9 cellular contexts compared by ENCODE assay signal in the genomic region with DNA sequence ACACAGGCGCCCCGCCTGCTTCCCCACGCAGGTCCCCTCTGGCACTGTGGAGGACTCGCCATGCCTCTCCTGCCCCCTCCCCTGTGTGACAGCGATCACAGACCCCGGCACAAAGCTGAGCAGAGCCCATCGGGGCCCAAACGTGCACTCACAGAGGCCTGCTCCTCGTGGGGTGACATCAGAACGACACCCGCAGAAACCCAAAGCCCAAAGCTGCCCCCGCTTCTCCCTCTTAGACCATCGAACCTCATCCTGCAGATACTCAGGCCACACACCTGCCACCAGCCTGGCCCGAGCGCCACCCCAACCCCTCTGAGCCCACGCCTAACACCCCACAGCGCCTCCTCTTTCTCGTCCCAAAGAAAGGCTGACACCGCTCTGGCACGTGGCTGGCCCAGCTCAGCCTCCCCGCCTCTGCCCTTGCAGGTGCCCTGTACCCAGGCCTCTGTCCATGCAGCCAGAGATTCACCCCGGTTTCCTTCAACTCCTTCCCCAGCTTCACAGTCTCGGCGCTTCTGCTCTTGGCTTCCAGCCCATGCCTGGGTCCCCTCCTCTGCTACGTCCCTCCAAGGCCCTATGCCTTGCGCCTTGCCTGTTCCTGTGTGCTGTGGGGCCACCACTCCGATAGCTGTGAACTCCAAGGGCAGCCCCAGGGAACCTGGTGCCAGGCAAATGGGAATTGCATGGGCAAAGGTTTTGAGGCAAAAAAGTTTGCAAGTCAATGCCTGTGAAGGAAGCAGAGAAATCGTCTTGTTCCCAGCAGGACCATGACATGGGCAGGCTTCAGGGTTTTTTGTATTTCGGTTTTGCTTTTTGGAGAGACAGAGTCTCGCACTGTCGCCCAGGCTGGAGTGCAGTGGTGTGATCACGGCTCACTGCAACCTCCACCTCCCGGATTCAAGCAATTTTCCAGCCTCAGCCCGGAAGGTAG. TPM values are rescaled to one million over a fixed set of nuclear protein-coding genes. Genes with fewer than 3 reads are reported as not detected.
A peak's percentile ranks its signal among the peaks of the same experiment; 100 is the strongest.
DNase-seq lines count a peak whose midpoint lies in the region; ATAC-seq lines count a peak whose summit lies in the region.
"Had no signal": no experiment of that assay in that cellular context is flagged by ENCODE, and none has a peak within 500 bp of the region (broad histone marks: within the 10 kb centered on the region; RNA-seq: fewer than 3 reads in every experiment).

No MANE protein-coding gene starts in this region.

- H3K27me3 Mint-ChIP-seq in activated CD4-positive, alpha-beta T cell treated with anti-CD3 and anti-CD28 coated beads, Interleukin-2, amount 10 ng/mL, durations not matched to agents 7 days and 5 days = peaks cover 23% of the 10 kb centered on the region
- peaks cover 2% of the 10 kb centered on the region for H3K27me3 Mint-ChIP-seq in activated naive CD8-positive, alpha-beta T cell
- peaks cover 10 to 20% (median 14%) of the 10 kb centered on the region in 3 donors for H3K27me3 Mint-ChIP-seq in immature natural killer cell (ENCODE audit: low read depth in 3 of 3)

- WGBS in thymus = 72% methylated on average over 34 of the region's 34 CpGs

- H3K36me3 Mint-ChIP-seq in activated CD4-positive, alpha-beta T cell treated with anti-CD3 and anti-CD28 coated beads, Interleukin-2, amount 10 ng/mL, durations not matched to agents 7 days and 5 days (ENCODE audit: low read depth) = peaks cover 9% of the 10 kb centered on the region
- H3K36me3 Mint-ChIP-seq in activated naive CD8-positive, alpha-beta T cell = no peaks in the 10 kb centered on the region
- no peaks in the 10 kb centered on the region for H3K36me3 Mint-ChIP-seq in immature natural killer cell

- peaks cover 39% of the 10 kb centered on the region for H3K4me1 Mint-ChIP-seq in activated CD4-positive, alpha-beta T cell treated with anti-CD3 and anti-CD28 coated beads, Interleukin-2, amount 10 ng/mL, durations not matched to agents 7 days and 5 days
- peaks cover 23% of the 10 kb centered on the region for H3K4me1 Mint-ChIP-seq in activated naive CD8-positive, alpha-beta T cell (ENCODE audit: low read depth)
- peaks cover 20 to 34% of the 10 kb centered on the region in 2 donors for H3K4me1 Mint-ChIP-seq in immature natural killer cell

- H3K4me3 ChIP-seq in thymus (ENCODE audit: low read length) = peak overlapping the region; percentile 53

- H3K4me3 Mint-ChIP-seq in activated CD4-positive, alpha-beta T cell treated with anti-CD3 and anti-CD28 coated beads, Interleukin-2, amount 10 ng/mL, durations not matched to agents 7 days and 5 days = peak overlapping the region; percentile 66
- peak overlapping the region; percentile 83 for H3K4me3 Mint-ChIP-seq in activated naive CD8-positive, alpha-beta T cell
- peak overlapping the region; percentile 73 to 86 (median 79) for H3K4me3 Mint-ChIP-seq in immature natural killer cell

- CTCF ChIA-PET in activated CD4-positive, alpha-beta T cell treated with anti-CD3 and anti-CD28 coated beads, Interleukin-2, amount 10 ng/mL, durations not matched to agents 7 days and 5 days (lab: Charles Lee) = interaction anchor here (0.8 to 1.1 kb wide), 3 partner anchors 28 to 60 kb away, joined by 3 read pairs; no protein-coding TSS in a partner anchor

- H3K9me3 Mint-ChIP-seq in activated CD4-positive, alpha-beta T cell treated with anti-CD3 and anti-CD28 coated beads, Interleukin-2, amount 10 ng/mL, durations not matched to agents 7 days and 5 days = no peaks in the 10 kb centered on the region
- no peaks in the 10 kb centered on the region for H3K9me3 Mint-ChIP-seq in activated naive CD8-positive, alpha-beta T cell (ENCODE audit: low read depth)
- H3K9me3 Mint-ChIP-seq in immature natural killer cell = no peaks in the 10 kb centered on the region

- no peaks in the 10 kb centered on the region for H3K9me3 ChIP-seq in thymus (ENCODE audit: control insufficient read depth)

- no peak for DNase-seq in activated CD4-positive, alpha-beta T cell treated with anti-CD3 and anti-CD28 coated beads, Interleukin-2, amount 10 ng/mL, durations not matched to agents 7 days and 5 days
- DNase-seq in activated CD4-positive, alpha-beta T cell treated with anti-CD3 and anti-CD28 coated beads for 4 hours = no peak
- DNase-seq in immature natural killer cell (no peak), H4 (ENCODE audit: low spot score) (no peak)
- DNase-seq: HCEC 1CT had no signal

- ATAC-seq in HG03097 (IDR thresholded peaks at IDR 0.05; ENCODE audit: low FRiP score, unreplicated experiment) (no peak), HG03175 (IDR thresholded peaks at IDR 0.05; ENCODE audit: unreplicated experiment) (no peak)

- no peak overlapping the region for H3K27ac ChIP-seq in thymus (ENCODE audit: low read depth)

- no peaks in the 10 kb centered on the region for H3K36me3 ChIP-seq in thymus (ENCODE audit: control insufficient read depth, insufficient read depth)

- H3K27ac Mint-ChIP-seq in activated CD4-positive, alpha-beta T cell treated with anti-CD3 and anti-CD28 coated beads, Interleukin-2, amount 10 ng/mL, durations not matched to agents 7 days and 5 days = peak overlapping the region; percentile 72
- H3K27ac Mint-ChIP-seq in activated naive CD8-positive, alpha-beta T cell = no peak overlapping the region
- H3K27ac Mint-ChIP-seq in immature natural killer cell = peak overlapping the region in 5 of 6 donors; percentile 74 to 87 (median 79)

- POLR2A ChIA-PET in activated CD4-positive, alpha-beta T cell treated with anti-CD3 and anti-CD28 coated beads, Interleukin-2, amount 10 ng/mL, durations not matched to agents 7 days and 5 days (lab: Charles Lee) = interaction anchor here (0.6 to 0.7 kb wide), 2 partner anchors 25 to 150 kb away, joined by 3 read pairs; no protein-coding TSS in a partner anchor

- peaks cover 22% of the 10 kb centered on the region for H3K4me1 ChIP-seq in thymus (ENCODE audit: control insufficient read depth, insufficient read depth, low read length)

- H3K27me3 ChIP-seq in thymus (ENCODE audit: control insufficient read depth, insufficient read depth) = peaks cover 52% of the 10 kb centered on the region

RNA-seq across cellular contexts. Expression of a gene that starts 0.8 kb away (rescaled TPM):
- not detected for total RNA-seq in activated CD4-positive, alpha-beta T cell treated with anti-CD3 and anti-CD28 coated beads, Interleukin-2, amount 10 ng/mL, durations not matched to agents 7 days and 5 days
- polyA plus RNA-seq in immature natural killer cell (not detected), thymus (0.37 TPM)
- 0.37 and 1.2 TPM in 2 replicates for total RNA-seq in H4 (2014; rRNA removed; shearing (Covaris generic))

RNA-seq across cellular contexts. Expression of a gene that starts 2.9 kb away (rescaled TPM):
- 100 to 1,000 TPM; 151 to 166 TPM for total RNA-seq in activated CD4-positive, alpha-beta T cell treated with anti-CD3 and anti-CD28 coated beads, Interleukin-2, amount 10 ng/mL, durations not matched to agents 7 days and 5 days
- polyA plus RNA-seq in immature natural killer cell (100 to 1,000 TPM; 145 to 310 (median 303) TPM), thymus (150 TPM)
- 34.9 and 37.0 TPM in 2 replicates for total RNA-seq in H4 (2014; rRNA removed; shearing (Covaris generic))

RNA-seq across cellular contexts. Expression of a gene that starts 9.7 kb away (rescaled TPM):
- total RNA-seq in activated CD4-positive, alpha-beta T cell treated with anti-CD3 and anti-CD28 coated beads, Interleukin-2, amount 10 ng/mL, durations not matched to agents 7 days and 5 days = 10 to 100 TPM; 58.0 to 65.7 TPM
- polyA plus RNA-seq in immature natural killer cell (10 to 100 TPM in 2 of 3 donors, 1 to 10 TPM in 1; 4.9 to 16.0 (median 10.8) TPM), thymus (55.1 TPM)
- total RNA-seq in H4 (2014; rRNA removed; shearing (Covaris generic)) = 2.4 and 4.2 TPM in 2 replicates

RNA-seq across cellular contexts. Expression of a gene that starts 30.5 kb away (rescaled TPM):
- 100 to 1,000 TPM; 169 to 224 TPM for total RNA-seq in activated CD4-positive, alpha-beta T cell treated with anti-CD3 and anti-CD28 coated beads, Interleukin-2, amount 10 ng/mL, durations not matched to agents 7 days and 5 days
- 100 to 1,000 TPM; 146 to 246 (median 197) TPM for polyA plus RNA-seq in immature natural killer cell
- 693 TPM for polyA plus RNA-seq in thymus
- 196 and 197 TPM in 2 replicates for total RNA-seq in H4 (2014; rRNA removed; shearing (Covaris generic))

RNA-seq across cellular contexts. Expression of a gene that starts 33.1 kb away (rescaled TPM):
- 10 to 100 TPM; 71.7 to 82.0 TPM for total RNA-seq in activated CD4-positive, alpha-beta T cell treated with anti-CD3 and anti-CD28 coated beads, Interleukin-2, amount 10 ng/mL, durations not matched to agents 7 days and 5 days
- 10 to 100 TPM; 10.8 to 14.5 (median 11.7) TPM for polyA plus RNA-seq in immature natural killer cell
- 60.2 TPM for polyA plus RNA-seq in thymus
- total RNA-seq in H4 (2014; rRNA removed; shearing (Covaris generic)) = 17.4 and 28.7 TPM in 2 replicates

Comparison
In these comparisons a context has a peak if more than half of its experiments do, and no peak if none do; other contexts are left out.
1. RNA of a gene that starts 9.7 kb away (total RNA-seq): 58.0 to 65.7 TPM in activated CD4-positive, alpha-beta T cell treated with anti-CD3 and anti-CD28 coated beads, Interleukin-2, amount 10 ng/mL, durations not matched to agents 7 days and 5 days; 2.4 to 4.2 TPM in H4; every median in the first group is over 10 times any median in the second.
2. Peak in every context shown above with its lines, with median percentiles within 50 percentile points of each other: H3K4me3 Mint-ChIP-seq.